In genomic region chr2:20744366-20745335, GRCh38 we compare ENCODE assay signal across 12 cellular contexts.
DNase-seq lines count a peak whose midpoint lies in the region; ATAC-seq and TF ChIP-seq lines count a peak whose summit lies in the region.
"Had no signal": no experiment of that assay in that cellular context is flagged by ENCODE, and none has a peak within 500 bp of the region (broad histone marks: within the 10 kb centered on the region; RNA-seq: fewer than 3 reads in every experiment).

No MANE protein-coding gene starts in this region.

- H3K4me1 ChIP-seq in suprapubic skin: no peaks in the 10 kb centered on the region

- TF ChIP-seq POLR2A in suprapubic skin (IDR thresholded peaks at IDR 0.05) (no peak), lower leg skin (IDR thresholded peaks at IDR 0.05) (no peak)

- H3K27ac Mint-ChIP-seq in T-cell: no peak overlapping the region
- H3K27ac Mint-ChIP-seq: CD4-positive, alpha-beta memory T cell had no signal

- no peaks in the 10 kb centered on the region for H3K27me3 Mint-ChIP-seq in T-cell
- H3K27me3 Mint-ChIP-seq: CD4-positive, alpha-beta memory T cell; IgD-negative memory B cell had no signal

- DNase-seq in kidney tubule cell (ENCODE audit: low spot score) (peak; percentile 57), T-cell (no peak), suprapubic skin (ENCODE audit: low spot score in 2 of 2) (no peak), Ammon's horn (ENCODE audit: low spot score) (no peak), lower leg skin (ENCODE audit: low spot score in 2 of 2) (no peak)
- DNase-seq: CD4-positive, alpha-beta memory T cell; central memory CD4-positive, alpha-beta T cell; stimulated activated CD4-positive, alpha-beta T cell treated with anti-CD3 and anti-CD28 coated beads, Interleukin-2, amount 100 ng/mL, for 24 hours had no signal

- no peak overlapping the region for H3K4me3 Mint-ChIP-seq in T-cell
- H3K4me3 Mint-ChIP-seq: CD4-positive, alpha-beta memory T cell had no signal

- H3K9me3 Mint-ChIP-seq in T-cell: no peaks in the 10 kb centered on the region

- H3K36me3 Mint-ChIP-seq in T-cell: peaks cover 40% of the 10 kb centered on the region

- no peak overlapping the region for H3K27ac ChIP-seq in suprapubic skin

- no peaks in the 10 kb centered on the region for H3K4me1 Mint-ChIP-seq in T-cell
- H3K4me1 Mint-ChIP-seq: CD4-positive, alpha-beta memory T cell had no signal

- H3K4me3 ChIP-seq in suprapubic skin: no peak overlapping the region
- no peak overlapping the region for H3K4me3 ChIP-seq in lower leg skin (ENCODE audit: low read depth, poor library complexity, severe bottlenecking)

- TF ChIP-seq EP300 in suprapubic skin (IDR thresholded peaks at IDR 0.05): no peak

- H3K27me3 ChIP-seq in suprapubic skin: no peaks in the 10 kb centered on the region

- H3K9me3 ChIP-seq in suprapubic skin: no peaks in the 10 kb centered on the region

- POLR2A ChIA-PET in T-cell (lab: Charles Lee): no interaction called here

- 92% methylated on average over 2 of the region's 2 CpGs for WGBS in suprapubic skin
- 93 to 95% methylated on average over 2 of the region's 2 CpGs for WGBS in lower leg skin, 2 donors

- ATAC-seq in GM18858 (IDR thresholded peaks at IDR 0.05; ENCODE audit: unreplicated experiment) (peak; percentile 92), GM21526 (IDR thresholded peaks at IDR 0.05; ENCODE audit: low FRiP score, unreplicated experiment) (peak; percentile 91), HG03066 (IDR thresholded peaks at IDR 0.05; ENCODE audit: low read depth, unreplicated experiment) (peak; percentile 92), T-cell (replicated peaks in 1 of 4) (no peak)

- H3K36me3 ChIP-seq in suprapubic skin: no peaks in the 10 kb centered on the region

- CTCF ChIA-PET in T-cell (lab: Charles Lee): no interaction called here

- no peak for TF ChIP-seq CTCF in suprapubic skin (IDR thresholded peaks at IDR 0.05)
- no peak for TF ChIP-seq CTCF in lower leg skin (IDR thresholded peaks at IDR 0.05)

- intact Hi-C loops in lower leg skin (cut with DNase I; ENCODE audit: low total_unique reads): no loop called here

Comparison
In these comparisons a context has a peak if more than half of its experiments do, and no peak if none do; other contexts are left out.
1. ATAC-seq: peak in GM18858 (single experiment), GM21526 (single experiment) and HG03066 (single experiment); none in T-cell (0 of 4).